9 cellular contexts compared by ENCODE assay signal in the genomic region with DNA sequence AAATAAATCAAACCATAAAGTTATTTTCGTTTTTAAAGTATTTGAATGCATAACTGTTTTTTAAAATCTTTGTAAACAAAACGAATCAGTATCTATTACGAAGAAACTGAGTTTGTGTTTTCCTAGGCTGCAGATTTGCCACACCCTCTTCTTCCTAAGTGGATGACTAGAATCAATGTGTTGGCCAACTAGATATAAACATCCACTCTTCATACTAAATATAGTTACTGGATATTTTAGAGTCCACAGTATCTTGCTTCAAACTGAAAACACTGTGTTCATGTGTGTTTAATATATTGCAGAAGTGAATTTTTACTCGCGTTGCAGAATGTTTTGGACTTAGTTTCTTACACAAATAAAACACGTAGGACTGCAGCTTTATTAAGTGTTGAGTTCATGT.
A peak's percentile ranks its signal among the peaks of the same experiment; 100 is the strongest.
DNase-seq lines count a peak whose midpoint lies in the region; ATAC-seq, FAIRE-seq and TF ChIP-seq lines count a peak whose summit lies in the region.
"Had no signal": no experiment of that assay in that cellular context is flagged by ENCODE, and none has a peak within 500 bp of the region (broad histone marks: within the 10 kb centered on the region; RNA-seq: fewer than 3 reads in every experiment).

No MANE protein-coding gene starts in this region.

- H3K9me3 ChIP-seq in lower lobe of right lung: no peaks in the 10 kb centered on the region

- intact Hi-C loops in Right ventricle myocardium superior (cut with DNase I) (loop anchor here (2.0 kb wide), 1 partner anchor 236 kb away; the partner anchor contains the start of genes FANCM and FKBP3), Right ventricle myocardium inferior (cut with DNase I) (loop anchor here (5.0 kb wide), 3 partner anchors 184 to 369 kb away; partner anchors contain the start of genes MIS18BP1 and PRPF39), lower lobe of right lung (cut with DNase I) (no loop called here)

- peaks cover 14% of the 10 kb centered on the region for H3K4me1 ChIP-seq in lower lobe of right lung

- peak overlapping the region; percentile 86 to 92 (median 89) for H3K4me3 Mint-ChIP-seq in brain

- H3K4me3 ChIP-seq in lower lobe of right lung: peak overlapping the region; percentile 84

- H3K27ac ChIP-seq in lower lobe of right lung: peak overlapping the region; percentile 99

- H3K9me3 Mint-ChIP-seq in brain: peaks cover 4 to 8% (median 5%) of the 10 kb centered on the region in 5 experiments

- peaks cover 23% of the 10 kb centered on the region for H3K4me1 Mint-ChIP-seq in brain

- no peak for DNase-seq in Right ventricle myocardium superior
- no peak for DNase-seq in Right ventricle myocardium inferior (ENCODE audit: missing footprints)
- no peak for DNase-seq in lower lobe of right lung
- no peak for DNase-seq in urothelium cell line (ENCODE audit: low spot score)
- no peak for DNase-seq in H4 (ENCODE audit: low spot score)
- DNase-seq in middle frontal gyrus (ENCODE audit: extremely low spot score, low spot score): no peak

- peaks cover 10% of the 10 kb centered on the region for H3K36me3 ChIP-seq in lower lobe of right lung

- peak overlapping the region; percentile 77 to 94 (median 82) for H3K27ac Mint-ChIP-seq in brain

- peak; percentile 32 for ATAC-seq in Right ventricle myocardium superior (ENCODE audit: poor library complexity)
- no peak for ATAC-seq in Right ventricle myocardium inferior
- no peak for ATAC-seq in lower lobe of right lung
- ATAC-seq in HG03025 (IDR thresholded peaks at IDR 0.05; ENCODE audit: low FRiP score, unreplicated experiment): no peak

- H3K27me3 ChIP-seq in lower lobe of right lung (ENCODE audit: low read depth): no peaks in the 10 kb centered on the region

- peak; percentile 20 for FAIRE-seq in urothelium cell line (lab: Jason Lieb, UNC)
- FAIRE-seq: islet of Langerhans had no signal

- H3K36me3 Mint-ChIP-seq in brain: peaks cover 12% of the 10 kb centered on the region

- TF ChIP-seq CTCF in brain (conservative IDR thresholded peaks at IDR 0.05) (no peak), lower lobe of right lung (IDR thresholded peaks at IDR 0.05) (no peak)

- no peaks in the 10 kb centered on the region for H3K27me3 Mint-ChIP-seq in brain
